Comparison of ENCODE assay signal across 15 cellular contexts in the genomic region with DNA sequence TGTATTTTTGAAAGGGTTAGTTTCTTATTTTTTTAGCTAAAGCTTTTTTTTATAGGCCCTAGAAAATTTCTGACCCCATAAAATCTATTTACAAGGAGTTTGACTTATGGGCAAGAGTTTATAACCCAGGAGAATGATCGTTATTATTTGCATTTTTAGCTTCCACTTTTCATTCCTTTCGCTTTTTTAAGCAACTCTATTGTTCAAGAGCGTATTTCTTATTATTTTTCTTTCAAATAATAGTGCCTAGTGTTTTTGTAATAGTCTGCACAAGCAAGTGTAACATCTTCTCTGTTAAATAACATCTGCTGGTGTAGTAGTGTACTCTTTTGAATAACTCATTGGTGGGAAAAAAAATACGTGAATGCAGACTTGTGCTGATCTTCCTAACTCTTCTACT.
"Had no signal": no experiment of that assay in that cellular context is flagged by ENCODE, and none has a peak within 500 bp of the region (broad histone marks: within the 10 kb centered on the region; RNA-seq: fewer than 3 reads in every experiment).

No MANE protein-coding gene starts in this region.

- H3K36me3 ChIP-seq: neutrophil, sigmoid colon had no signal

- H3K27me3 Mint-ChIP-seq: naive thymus-derived CD8-positive, alpha-beta T cell had no signal

- H3K4me3 ChIP-seq: mucosa of descending colon, sigmoid colon, skin epidermis had no signal

- FAIRE-seq: colon had no signal

- DNase-seq: dermis blood vessel endothelial cell; foreskin keratinocyte; kidney; left cardiac atrium; mammary epithelial cell; mucosa of descending colon; naive thymus-derived CD8-positive, alpha-beta T cell; posterior cingulate gyrus; sigmoid colon; stimulated activated CD4-positive, alpha-beta T cell treated with anti-CD3 and anti-CD28 coated beads, Interleukin-12 subunit alpha, Interleukin-12 subunit beta, amount 100 ng/mL, for 4 hours; stimulated activated naive CD4-positive, alpha-beta T cell treated with Interleukin-2 at 50 U/mL for 16 hours; trophoblast cell had no signal

- H3K27me3 ChIP-seq: foreskin keratinocyte, neutrophil, sigmoid colon had no signal

- H3K9me3 ChIP-seq: mucosa of descending colon, neutrophil, sigmoid colon had no signal

- H3K27ac ChIP-seq: foreskin keratinocyte, neutrophil, skin epidermis had no signal

- H3K9me3 Mint-ChIP-seq: naive thymus-derived CD8-positive, alpha-beta T cell had no signal

- ATAC-seq: foreskin keratinocyte; left cardiac atrium; mucosa of descending colon; naive thymus-derived CD8-positive, alpha-beta T cell had no signal

- H3K4me3 Mint-ChIP-seq: naive thymus-derived CD8-positive, alpha-beta T cell had no signal
